ENCODE assay signal across 27 cellular contexts in genomic region chr2:95109260-95109659, GRCh38.
"Had no signal": no experiment of that assay in that cellular context is flagged by ENCODE, and none has a peak within 500 bp of the region (broad histone marks: within the 10 kb centered on the region; RNA-seq: fewer than 3 reads in every experiment).

No MANE protein-coding gene starts in this region.

- ATAC-seq: esophagus mucosa; gastrocnemius medialis; left colon; naive thymus-derived CD4-positive, alpha-beta T cell; psoas muscle; stimulated activated effector memory CD8-positive, alpha-beta T cell treated with anti-CD3 and anti-CD28 coated beads, Interleukin-12 subunit alpha, Interleukin-12 subunit beta, amount 100 ng/mL, for 72 hours had no signal

- H3K4me3 ChIP-seq: dorsolateral prefrontal cortex, gastrocnemius medialis, heart right ventricle, neural progenitor cell, psoas muscle, sigmoid colon, stomach, testis, tibial artery had no signal

- H3K27ac ChIP-seq: epithelial cell of prostate, gastrocnemius medialis, neural progenitor cell, psoas muscle, sigmoid colon, stomach, testis, tibial artery had no signal

- DNase-seq: central memory CD4-positive, alpha-beta T cell; dorsolateral prefrontal cortex; effector CD4-positive, alpha-beta T cell; endodermal cell; foreskin fibroblast; gastrocnemius medialis; heart right ventricle; hippocampal formation; left colon; mesenchymal stem cell; naive thymus-derived CD4-positive, alpha-beta T cell; posterior cingulate gyrus; psoas muscle; retina; sigmoid colon; stimulated activated CD4-positive, alpha-beta T cell treated with anti-CD3 and anti-CD28 coated beads, Interleukin-2, amount 100 ng/mL, for 24 hours; stimulated activated CD4-positive, alpha-beta T cell treated with anti-CD3 and anti-CD28 coated beads, Interleukin-4, amount 100 ng/mL, for 24 hours; stimulated activated naive CD4-positive, alpha-beta T cell treated with Interleukin-2 at 50 U/mL for 16 hours; stomach; testis; tibial artery had no signal

- FAIRE-seq: colon, islet of Langerhans had no signal

- H3K9me3 ChIP-seq: gastrocnemius medialis, heart right ventricle, psoas muscle, sigmoid colon, stomach, testis, tibial artery had no signal

- H3K27me3 ChIP-seq: dorsolateral prefrontal cortex, gastrocnemius medialis, heart right ventricle, neural progenitor cell, sigmoid colon, stomach, testis, tibial artery had no signal

- H3K4me1 ChIP-seq: gastrocnemius medialis, neural progenitor cell, psoas muscle, sigmoid colon, stomach, testis, tibial artery had no signal
